Comparison of ENCODE assay signal across 14 cellular contexts in genomic region chr18:4831791-4832375, GRCh38.
"Had no signal": no experiment of that assay in that cellular context is flagged by ENCODE, and none has a peak within 500 bp of the region (broad histone marks: within the 10 kb centered on the region; RNA-seq: fewer than 3 reads in every experiment).

No MANE protein-coding gene starts in this region.

- H3K27ac ChIP-seq: gastroesophageal sphincter, heart right ventricle, neutrophil, parathyroid adenoma had no signal

- H3K4me3 ChIP-seq: gastroesophageal sphincter, heart right ventricle had no signal

- H3K4me1 ChIP-seq: gastroesophageal sphincter, heart right ventricle, parathyroid adenoma had no signal

- H3K9me3 ChIP-seq: gastroesophageal sphincter, neutrophil had no signal

- H3K27me3 ChIP-seq: gastroesophageal sphincter, heart right ventricle, neutrophil had no signal

- H3K36me3 ChIP-seq: gastroesophageal sphincter, heart right ventricle, neutrophil had no signal

- ATAC-seq: activated CD4-positive, CD25-positive, alpha-beta regulatory T cell treated with anti-CD3 and anti-CD28 coated beads, Interleukin-2, amount 50 U/mL, for 24 hours; gastroesophageal sphincter; heart right ventricle; naive thymus-derived CD8-positive, alpha-beta T cell; stimulated activated memory B cell treated with anti-CD40 and anti-IgM and Interleukin-4, amounts not matched to agents 10 μg/mL and 1 μg/mL and 100 μg/mL, for 72 hours; T-cell had no signal

- DNase-seq: activated CD4-positive, alpha-beta T cell treated with anti-CD3 and anti-CD28 coated beads, Interleukin-2, amount 50 U/mL, for 4 hours; activated naive CD4-positive, alpha-beta T cell treated with anti-CD3 and anti-CD28 coated beads for 36 hours; cortex of kidney; effector CD4-positive, alpha-beta T cell; heart right ventricle; naive thymus-derived CD8-positive, alpha-beta T cell; stimulated activated CD4-positive, alpha-beta T cell treated with anti-CD3 and anti-CD28 coated beads, Interleukin-2, amount 100 ng/mL, for 48 hours; T-cell; T-helper 9 cell had no signal
